Comparison of ENCODE assay signal across 8 cellular contexts in genomic region chr6:99823513-99824235, GRCh38.
A peak's percentile ranks its signal among the peaks of the same experiment; 100 is the strongest.
DNase-seq lines count a peak whose midpoint lies in the region; ATAC-seq and TF ChIP-seq lines count a peak whose summit lies in the region.
"Not testable (repeated sequence)": the region's sequence is repeated elsewhere in the genome, so short reads cannot be mapped to it uniquely, and the experiment has no call there.

No MANE protein-coding gene starts in this region.

- not testable (repeated sequence) for H3K27ac ChIP-seq in MM.1S (ENCODE audit: low read length)

- CTCF ChIA-PET in WTC11 (lab: Charles Lee) = interaction anchor here (0.9 kb wide), 1 partner anchor 22 kb away, joined by 5 read pairs; no protein-coding TSS in a partner anchor

- not testable (repeated sequence) for H4K20me1 ChIP-seq in MM.1S (ENCODE audit: insufficient read depth, low read length)

- H3K4me2 ChIP-seq in MM.1S (ENCODE audit: low read depth, low read length) = peak overlapping the region; percentile 73

- H3K9me3 Mint-ChIP-seq in WTC11; effector memory CD8-positive, alpha-beta T cell; nephron progenitor cell; type B pancreatic cell: not testable (repeated sequence)

- H3K4me3 ChIP-seq in MM.1S (ENCODE audit: low read length) (peak overlapping the region; percentile 47), iPS-15b (ENCODE audit: low read depth, low read length) (peak overlapping the region; percentile 32)

- not testable (repeated sequence) for H3K4me1 ChIP-seq in ES-I3 (ENCODE audit: insufficient read depth, low read length); MM.1S (ENCODE audit: low read length); iPS-15b (ENCODE audit: control insufficient read depth, insufficient read depth, low read length)

- not testable (repeated sequence) for H3K9me3 ChIP-seq in ES-I3 (ENCODE audit: control insufficient read depth, insufficient read depth, low read length); MM.1S (replicated peaks; ENCODE audit: insufficient read depth, low read length); iPS-15b (ENCODE audit: control insufficient read depth, insufficient read depth, low read length)

- not testable (repeated sequence) for DNase-seq in MM.1S; WTC11 (ENCODE audit: low spot score); effector memory CD8-positive, alpha-beta T cell; type B pancreatic cell (ENCODE audit: extremely low spot score, unreplicated experiment)
- DNase-seq in activated naive CD4-positive, alpha-beta T cell treated with anti-CD3 and anti-CD28 coated beads, Interleukin-2, amount 50 U/mL, for 16 hours = peak; percentile 14
- peak; percentile 16 for DNase-seq in nephron progenitor cell

- peak overlapping the region; percentile 71; the same call in 1 of the 2 replicates for H2AFZ ChIP-seq in MM.1S (ENCODE audit: low read length)

- peaks cover 16% of the 10 kb centered on the region for H3K27me3 Mint-ChIP-seq in WTC11 (ENCODE audit: low read depth)
- peaks cover 38 to 50% of the 10 kb centered on the region in 2 donors for H3K27me3 Mint-ChIP-seq in effector memory CD8-positive, alpha-beta T cell
- not testable (repeated sequence) for H3K27me3 Mint-ChIP-seq in nephron progenitor cell (ENCODE audit: low read depth, poor library complexity); type B pancreatic cell

- H3K27ac Mint-ChIP-seq in WTC11 (0 out of 2 replicates have a peak overlapping the region, but pooled peaks have one; percentile 8), type B pancreatic cell (peak overlapping the region; percentile 40)
- H3K27ac Mint-ChIP-seq in effector memory CD8-positive, alpha-beta T cell; nephron progenitor cell: not testable (repeated sequence)

- H3K27me3 ChIP-seq in MM.1S (replicated peaks; ENCODE audit: insufficient read depth, low read length); iPS-15b (ENCODE audit: control insufficient read depth, insufficient read depth, low read length): not testable (repeated sequence)

- H3K79me2 ChIP-seq in MM.1S (ENCODE audit: low read length) = not testable (repeated sequence)

- not testable (repeated sequence) for H3F3A ChIP-seq in MM.1S (ENCODE audit: insufficient read depth, low read length)

- peaks cover 11% of the 10 kb centered on the region for H3K4me1 Mint-ChIP-seq in WTC11
- H3K4me1 Mint-ChIP-seq in effector memory CD8-positive, alpha-beta T cell (ENCODE audit: low read depth in 2 of 2) = not testable (repeated sequence)
- H3K4me1 Mint-ChIP-seq in nephron progenitor cell = peaks cover 22% of the 10 kb centered on the region
- H3K4me1 Mint-ChIP-seq in type B pancreatic cell (ENCODE audit: unreplicated experiment) = peaks cover 10% of the 10 kb centered on the region

- H3K9me2 ChIP-seq in MM.1S (replicated peaks; ENCODE audit: insufficient read depth, low read length) = not testable (repeated sequence)

- not testable (repeated sequence) for TF ChIP-seq CTCF in MM.1S (IDR thresholded peaks at IDR 0.05; ENCODE audit: low read length); WTC11 (IDR thresholded peaks at IDR 0.05); nephron progenitor cell (IDR thresholded peaks at IDR 0.05); type B pancreatic cell (conservative IDR thresholded peaks at IDR 0.05)

- H3K4me3 Mint-ChIP-seq in WTC11 (peak overlapping the region; percentile 72), nephron progenitor cell (peak overlapping the region; percentile 79), type B pancreatic cell (peak overlapping the region; percentile 86)
- H3K4me3 Mint-ChIP-seq in effector memory CD8-positive, alpha-beta T cell = peak overlapping the region; percentile 43 to 55

- peak overlapping the region; percentile 41 for H3K9ac ChIP-seq in ES-I3 (ENCODE audit: low read depth, low read length)
- not testable (repeated sequence) for H3K9ac ChIP-seq in MM.1S (ENCODE audit: low read length); iPS-15b (ENCODE audit: low read depth, low read length)

- H3K36me3 ChIP-seq in ES-I3 (ENCODE audit: insufficient read depth, low read length); MM.1S (replicated peaks; ENCODE audit: insufficient read depth, low read length); iPS-15b (ENCODE audit: control insufficient read depth, insufficient read depth, low read length): not testable (repeated sequence)

- not testable (repeated sequence) for H3K36me3 Mint-ChIP-seq in WTC11; effector memory CD8-positive, alpha-beta T cell (ENCODE audit: insufficient read depth); nephron progenitor cell (ENCODE audit: low read depth); type B pancreatic cell

- ATAC-seq in WTC11; effector memory CD8-positive, alpha-beta T cell (replicated peaks): not testable (repeated sequence)

- POLR2A ChIA-PET in WTC11 (lab: Charles Lee) = not testable (repeated sequence)
